18 cellular contexts compared by ENCODE assay signal in the genomic region with DNA sequence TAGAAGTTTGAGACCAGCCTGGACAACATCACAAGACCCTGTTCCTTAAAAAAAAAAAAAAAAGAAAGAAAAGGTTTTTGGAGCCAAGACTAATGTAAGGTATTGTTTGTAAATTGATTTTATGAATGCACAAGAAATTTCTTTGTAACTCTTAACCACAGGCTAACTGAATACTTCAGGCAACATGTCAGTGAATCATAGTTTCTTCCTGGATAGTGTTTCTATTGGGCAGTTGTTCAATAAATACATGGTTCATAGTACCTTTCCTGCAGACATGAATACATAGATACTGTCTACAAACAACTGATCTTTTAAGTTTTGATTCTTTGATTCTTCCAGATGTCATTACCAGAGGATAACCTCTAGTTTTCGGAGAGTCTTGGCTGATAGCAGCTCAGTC. TPM values are rescaled to one million over a fixed set of nuclear protein-coding genes. Genes with fewer than 3 reads are reported as not detected.
A peak's percentile ranks its signal among the peaks of the same experiment; 100 is the strongest.
DNase-seq lines count a peak whose midpoint lies in the region; ATAC-seq, FAIRE-seq and TF ChIP-seq lines count a peak whose summit lies in the region.
"Had no signal": no experiment of that assay in that cellular context is flagged by ENCODE, and none has a peak within 500 bp of the region (broad histone marks: within the 10 kb centered on the region; RNA-seq: fewer than 3 reads in every experiment).

No MANE protein-coding gene starts in this region.

- CTCF ChIA-PET in RWPE1 (lab: Yijun Ruan, JAX) = no interaction called here
- CTCF ChIA-PET in endothelial cell of umbilical vein (lab: Charles Lee) = no interaction called here

- no peaks in the 10 kb centered on the region for H3K9me3 Mint-ChIP-seq in activated CD4-positive, alpha-beta T cell treated with anti-CD3 and anti-CD28 coated beads, Interleukin-2, amount 10 ng/mL, durations not matched to agents 24 days and 14 days
- H3K9me3 Mint-ChIP-seq: activated B cell treated with CpG ODN at 0.5 μM for 24 hours; activated T-helper 2 cell treated with anti-CD3 and anti-CD28 coated beads, Interferon-gamma antibody, Interleukin-2, Interleukin-4, amounts not matched to agents 10 μg/mL and 5 μg/mL and 100 μg/mL, durations not matched to agents 14 hours and 24 hours and 36 hours; mesothelial cell of epicardium had no signal

- TF ChIP-seq POLR2A in endothelial cell of umbilical vein (IDR thresholded peaks at IDR 0.05; ENCODE audit: low read depth, low read length) = no peak

- no TSS peak for BruUV-seq in endothelial cell of umbilical vein (replicated peaks; lab: Mats Ljungman, UMichigan)

- peak overlapping the region; percentile 20 for H3K27ac Mint-ChIP-seq in activated CD4-positive, alpha-beta T cell treated with anti-CD3 and anti-CD28 coated beads, Interleukin-2, amount 10 ng/mL, durations not matched to agents 24 days and 14 days
- H3K27ac Mint-ChIP-seq: activated B cell treated with CpG ODN at 0.5 μM for 24 hours; activated T-helper 2 cell treated with anti-CD3 and anti-CD28 coated beads, Interferon-gamma antibody, Interleukin-2, Interleukin-4, amounts not matched to agents 10 μg/mL and 5 μg/mL and 100 μg/mL, durations not matched to agents 14 hours and 24 hours and 36 hours; mesothelial cell of epicardium had no signal

- intact Hi-C loops in activated CD4-positive, alpha-beta T cell treated with anti-CD3 and anti-CD28 coated beads, Interleukin-2, amount 10 ng/mL, durations not matched to agents 24 days and 14 days (cut with micrococcal nuclease) = no loop called here
- intact Hi-C loops in endothelial cell of umbilical vein (cut with micrococcal nuclease) = loop anchor here (1.0 kb wide), 1 partner anchor 262 kb away; a partner anchor contains a TSS

- peaks cover 6% of the 10 kb centered on the region for H3K4me1 ChIP-seq in endothelial cell of umbilical vein (ENCODE audit: control insufficient read depth, extremely low read depth, insufficient read depth, low read length)

- peak; percentile 73 for FAIRE-seq in endothelial cell of umbilical vein (lab: Jason Lieb, UNC)
- FAIRE-seq: A549, GM12878 had no signal

- peak overlapping the region; percentile 49 for H3K27ac ChIP-seq in RWPE1
- H3K27ac ChIP-seq in endothelial cell of umbilical vein (ENCODE audit: insufficient read depth, low read depth, low read length) = no peak overlapping the region
- no peak overlapping the region for H3K27ac ChIP-seq in substantia nigra (ENCODE audit: low read depth, low read length, poor library complexity, severe bottlenecking)
- H3K27ac ChIP-seq: A549 had no signal

- H4K20me1 ChIP-seq in endothelial cell of umbilical vein (replicated peaks; ENCODE audit: control insufficient read depth, extremely low read depth, insufficient read depth, low read length) = peaks cover 10% of the 10 kb centered on the region

- H3K9me3 ChIP-seq in endothelial cell of umbilical vein (replicated peaks; ENCODE audit: control insufficient read depth, insufficient read depth, low read length) = no peaks in the 10 kb centered on the region
- H3K9me3 ChIP-seq: A549 had no signal

- H3K9ac ChIP-seq in endothelial cell of umbilical vein (replicated peaks; ENCODE audit: extremely low read depth, insufficient read depth, low read length) = no peak overlapping the region

- H2AFZ ChIP-seq in endothelial cell of umbilical vein (ENCODE audit: low read depth, low read length) = no peak overlapping the region

- H3K36me3 ChIP-seq in endothelial cell of umbilical vein (ENCODE audit: control insufficient read depth in 2 of 2, extremely low read depth in 1 of 2, insufficient read depth in 2 of 2, low read length in 2 of 2) = peaks cover 6 to 12% of the 10 kb centered on the region in 2 experiments

- no peaks in the 10 kb centered on the region for H3K27me3 Mint-ChIP-seq in activated CD4-positive, alpha-beta T cell treated with anti-CD3 and anti-CD28 coated beads, Interleukin-2, amount 10 ng/mL, durations not matched to agents 24 days and 14 days
- H3K27me3 Mint-ChIP-seq: activated B cell treated with CpG ODN at 0.5 μM for 24 hours had no signal

- dilution Hi-C loops in endothelial cell of umbilical vein (cut with MboI; ENCODE audit: extremely low pct_ligation_motif_present, low sequenced_read_pairs) = no loop called here

- H3K4me1 Mint-ChIP-seq in activated CD4-positive, alpha-beta T cell treated with anti-CD3 and anti-CD28 coated beads, Interleukin-2, amount 10 ng/mL, durations not matched to agents 24 days and 14 days = peaks cover 32% of the 10 kb centered on the region
- H3K4me1 Mint-ChIP-seq: mesothelial cell of epicardium had no signal

- H3K36me3 Mint-ChIP-seq in activated CD4-positive, alpha-beta T cell treated with anti-CD3 and anti-CD28 coated beads, Interleukin-2, amount 10 ng/mL, durations not matched to agents 24 days and 14 days (ENCODE audit: low read depth) = peaks cover 54% of the 10 kb centered on the region

- DNase-seq in activated CD4-positive, alpha-beta T cell treated with anti-CD3 and anti-CD28 coated beads, Interleukin-2, amount 10 ng/mL, durations not matched to agents 24 days and 14 days = no peak
- no peak for DNase-seq in activated CD4-positive, alpha-beta T cell treated with anti-CD3 and anti-CD28 coated beads, Interleukin-2, amount 50 U/mL, for 4 hours
- DNase-seq in RWPE1 (ENCODE audit: low spot score) (peak; percentile 45), endothelial cell of umbilical vein (ENCODE audit: low read depth, low spot score) (peak; percentile 39), renal cortical epithelial cell (ENCODE audit: low read depth) (peak; percentile 65), substantia nigra (lab: John Stamatoyannopoulos, UW) (no peak), DMS153 treated with DMSO at 0.1 percent for 48 hours (lab: John Stamatoyannopoulos, UW; ENCODE audit: unreplicated experiment) (no peak)
- DNase-seq: activated B cell treated with CpG ODN at 0.5 μM for 24 hours, DMS53, KG1, NCI-H1930, occipital lobe, trophoblast cell had no signal

- H3K4me3 Mint-ChIP-seq in activated CD4-positive, alpha-beta T cell treated with anti-CD3 and anti-CD28 coated beads, Interleukin-2, amount 10 ng/mL, durations not matched to agents 24 days and 14 days = no peak overlapping the region
- H3K4me3 Mint-ChIP-seq: activated B cell treated with CpG ODN at 0.5 μM for 24 hours, mesothelial cell of epicardium had no signal

- TF ChIP-seq CTCF in RWPE1 (conservative IDR thresholded peaks at IDR 0.05; ENCODE audit: low read depth) (no peak), endothelial cell of umbilical vein (IDR thresholded peaks at IDR 0.05; ENCODE audit: extremely low read depth in 1 of 2, insufficient read depth in 1 of 2, low read depth in 1 of 2, low read length in 2 of 2) (no peak)

- H3K9me1 ChIP-seq in endothelial cell of umbilical vein (replicated peaks; ENCODE audit: control insufficient read depth, extremely low read depth, insufficient read depth, low read length) = no peaks in the 10 kb centered on the region

- no peak for ATAC-seq in HG02588 (IDR thresholded peaks at IDR 0.05; ENCODE audit: unreplicated experiment)
- ATAC-seq: A549, GM12878 had no signal

- H3K79me2 ChIP-seq in endothelial cell of umbilical vein (ENCODE audit: control insufficient read depth, insufficient read depth, low read length) = peaks cover 75% of the 10 kb centered on the region

- no peak overlapping the region for H3K4me3 ChIP-seq in endothelial cell of umbilical vein (replicated peaks in 1 of 3; ENCODE audit: insufficient read depth in 1 of 3, low read depth in 1 of 3, low read length in 3 of 3)
- H3K4me3 ChIP-seq: A549, GM12878 had no signal

- POLR2A ChIA-PET in RWPE1 (lab: Yijun Ruan, JAX; ENCODE audit: low non-redundant PET) (no interaction called here), endothelial cell of umbilical vein (lab: Charles Lee) (no interaction called here)

- no peaks in the 10 kb centered on the region for H3K27me3 ChIP-seq in endothelial cell of umbilical vein (ENCODE audit: control insufficient read depth in 2 of 2, insufficient read depth in 2 of 2, low read length in 2 of 2)

- H3K4me2 ChIP-seq in endothelial cell of umbilical vein (ENCODE audit: insufficient read depth, low read length) = no peak overlapping the region
- H3K4me2 ChIP-seq: A549 had no signal

RNA-seq across cellular contexts. Expression of a gene that starts 11.6 kb away (rescaled TPM):
- total RNA-seq in activated CD4-positive, alpha-beta T cell treated with anti-CD3 and anti-CD28 coated beads, Interleukin-2, amount 10 ng/mL, durations not matched to agents 24 days and 14 days = 145 and 146 TPM in 2 replicates
- total RNA-seq in endothelial cell of umbilical vein (111 and 124 TPM in 2 replicates), renal cortical epithelial cell (45.0 and 135 TPM in 2 replicates)
- 36.8 and 48.1 TPM in 2 replicates for polyA plus RNA-seq in endothelial cell of umbilical vein
- 54.4 and 58.2 TPM in 2 replicates for polyA plus RNA-seq in endothelial cell of umbilical vein (2011; cell fraction: cytosol; rRNA removed)
- polyA plus RNA-seq in endothelial cell of umbilical vein (2011; cell fraction: nucleus; rRNA removed) = 310 and 404 TPM in 2 replicates
- 85.7 and 102 TPM in 2 replicates for polyA plus RNA-seq in endothelial cell of umbilical vein (2012)
- 69.2 and 71.4 TPM in 2 replicates for polyA minus RNA-seq in endothelial cell of umbilical vein
- 23.7 TPM for polyA minus RNA-seq in endothelial cell of umbilical vein (2011; cell fraction: cytosol; rRNA and poly(A)+ RNA removed)
- polyA minus RNA-seq in endothelial cell of umbilical vein (2011; cell fraction: nucleus; rRNA and poly(A)+ RNA removed) = 91.2 and 163 TPM in 2 replicates

RNA-seq across cellular contexts. Expression of a gene that starts 12.2 kb away (rescaled TPM):
- 81.8 and 82.9 TPM in 2 replicates for total RNA-seq in activated CD4-positive, alpha-beta T cell treated with anti-CD3 and anti-CD28 coated beads, Interleukin-2, amount 10 ng/mL, durations not matched to agents 24 days and 14 days
- total RNA-seq in endothelial cell of umbilical vein (73.9 and 76.5 TPM in 2 replicates), renal cortical epithelial cell (77.1 and 178 TPM in 2 replicates)
- polyA plus RNA-seq in endothelial cell of umbilical vein = 13.7 and 21.7 TPM in 2 replicates
- 34.2 and 37.7 TPM in 2 replicates for polyA plus RNA-seq in endothelial cell of umbilical vein (2011; cell fraction: cytosol; rRNA removed)
- 24.9 and 32.2 TPM in 2 replicates for polyA plus RNA-seq in endothelial cell of umbilical vein (2011; cell fraction: nucleus; rRNA removed)
- polyA plus RNA-seq in endothelial cell of umbilical vein (2012) = 61.6 and 73.2 TPM in 2 replicates
- polyA minus RNA-seq in endothelial cell of umbilical vein = 49.4 and 55.3 TPM in 2 replicates
- 34.9 TPM for polyA minus RNA-seq in endothelial cell of umbilical vein (2011; cell fraction: cytosol; rRNA and poly(A)+ RNA removed)
- 21.0 and 23.9 TPM in 2 replicates for polyA minus RNA-seq in endothelial cell of umbilical vein (2011; cell fraction: nucleus; rRNA and poly(A)+ RNA removed)

RNA-seq across cellular contexts. Expression of a gene that starts 41.7 kb away (rescaled TPM):
- total RNA-seq in activated CD4-positive, alpha-beta T cell treated with anti-CD3 and anti-CD28 coated beads, Interleukin-2, amount 10 ng/mL, durations not matched to agents 24 days and 14 days = 189 and 199 TPM in 2 replicates
- total RNA-seq in endothelial cell of umbilical vein (179 TPM in 2 replicates), renal cortical epithelial cell (37.0 and 132 TPM in 2 replicates)
- 170 and 236 TPM in 2 replicates for polyA plus RNA-seq in endothelial cell of umbilical vein
- 258 and 310 TPM in 2 replicates for polyA plus RNA-seq in endothelial cell of umbilical vein (2011; cell fraction: cytosol; rRNA removed)
- 206 and 284 TPM in 2 replicates for polyA plus RNA-seq in endothelial cell of umbilical vein (2011; cell fraction: nucleus; rRNA removed)
- polyA plus RNA-seq in endothelial cell of umbilical vein (2012) = 213 and 261 TPM in 2 replicates
- polyA minus RNA-seq in endothelial cell of umbilical vein = 240 and 255 TPM in 2 replicates
- 139 TPM for polyA minus RNA-seq in endothelial cell of umbilical vein (2011; cell fraction: cytosol; rRNA and poly(A)+ RNA removed)
- polyA minus RNA-seq in endothelial cell of umbilical vein (2011; cell fraction: nucleus; rRNA and poly(A)+ RNA removed) = 57.3 and 70.1 TPM in 2 replicates

RNA-seq across cellular contexts. Expression of a gene that starts 41.9 kb away (rescaled TPM):
- total RNA-seq in activated CD4-positive, alpha-beta T cell treated with anti-CD3 and anti-CD28 coated beads, Interleukin-2, amount 10 ng/mL, durations not matched to agents 24 days and 14 days = 99.6 and 100 TPM in 2 replicates
- total RNA-seq in endothelial cell of umbilical vein (50.2 and 60.2 TPM in 2 replicates), renal cortical epithelial cell (76.1 and 100 TPM in 2 replicates)
- polyA plus RNA-seq in endothelial cell of umbilical vein = 27.3 and 42.1 TPM in 2 replicates
- 43.5 and 45.2 TPM in 2 replicates for polyA plus RNA-seq in endothelial cell of umbilical vein (2011; cell fraction: cytosol; rRNA removed)
- 84.6 and 94.4 TPM in 2 replicates for polyA plus RNA-seq in endothelial cell of umbilical vein (2011; cell fraction: nucleus; rRNA removed)
- polyA plus RNA-seq in endothelial cell of umbilical vein (2012) = 48.1 and 63.3 TPM in 2 replicates
- 53.2 and 70.8 TPM in 2 replicates for polyA minus RNA-seq in endothelial cell of umbilical vein
- polyA minus RNA-seq in endothelial cell of umbilical vein (2011; cell fraction: cytosol; rRNA and poly(A)+ RNA removed) = 41.7 TPM
- 31.7 and 36.8 TPM in 2 replicates for polyA minus RNA-seq in endothelial cell of umbilical vein (2011; cell fraction: nucleus; rRNA and poly(A)+ RNA removed)

RNA-seq across cellular contexts. Expression of a gene that starts 44.0 kb away (rescaled TPM):
- 50.4 and 54.6 TPM in 2 replicates for total RNA-seq in activated CD4-positive, alpha-beta T cell treated with anti-CD3 and anti-CD28 coated beads, Interleukin-2, amount 10 ng/mL, durations not matched to agents 24 days and 14 days
- total RNA-seq in endothelial cell of umbilical vein (47.0 and 49.6 TPM in 2 replicates), renal cortical epithelial cell (10.6 and 25.9 TPM in 2 replicates)
- 53.6 and 55.1 TPM in 2 replicates for polyA plus RNA-seq in endothelial cell of umbilical vein
- polyA plus RNA-seq in endothelial cell of umbilical vein (2011; cell fraction: cytosol; rRNA removed) = 29.3 and 30.7 TPM in 2 replicates
- polyA plus RNA-seq in endothelial cell of umbilical vein (2011; cell fraction: nucleus; rRNA removed) = 103 and 107 TPM in 2 replicates
- 37.1 and 46.6 TPM in 2 replicates for polyA plus RNA-seq in endothelial cell of umbilical vein (2012)
- 39.6 and 51.0 TPM in 2 replicates for polyA minus RNA-seq in endothelial cell of umbilical vein
- 6.7 TPM for polyA minus RNA-seq in endothelial cell of umbilical vein (2011; cell fraction: cytosol; rRNA and poly(A)+ RNA removed)
- polyA minus RNA-seq in endothelial cell of umbilical vein (2011; cell fraction: nucleus; rRNA and poly(A)+ RNA removed) = 37.4 and 55.2 TPM in 2 replicates

Comparison
In these comparisons a context has a peak if more than half of its experiments do, and no peak if none do; other contexts are left out.
1. DNase-seq: peak in RWPE1 (single experiment), endothelial cell of umbilical vein (single experiment) and renal cortical epithelial cell (single experiment); none in activated CD4-positive, alpha-beta T cell treated with anti-CD3 and anti-CD28 coated beads, Interleukin-2, amount 10 ng/mL, durations not matched to agents 24 days and 14 days (single experiment), activated CD4-positive, alpha-beta T cell treated with anti-CD3 and anti-CD28 coated beads, Interleukin-2, amount 50 U/mL, for 4 hours (0 of 2), substantia nigra (0 of 49) and DMS153 treated with DMSO at 0.1 percent for 48 hours (single experiment).